Comparison of ENCODE assay signal across 8 cellular contexts in the genomic region with DNA sequence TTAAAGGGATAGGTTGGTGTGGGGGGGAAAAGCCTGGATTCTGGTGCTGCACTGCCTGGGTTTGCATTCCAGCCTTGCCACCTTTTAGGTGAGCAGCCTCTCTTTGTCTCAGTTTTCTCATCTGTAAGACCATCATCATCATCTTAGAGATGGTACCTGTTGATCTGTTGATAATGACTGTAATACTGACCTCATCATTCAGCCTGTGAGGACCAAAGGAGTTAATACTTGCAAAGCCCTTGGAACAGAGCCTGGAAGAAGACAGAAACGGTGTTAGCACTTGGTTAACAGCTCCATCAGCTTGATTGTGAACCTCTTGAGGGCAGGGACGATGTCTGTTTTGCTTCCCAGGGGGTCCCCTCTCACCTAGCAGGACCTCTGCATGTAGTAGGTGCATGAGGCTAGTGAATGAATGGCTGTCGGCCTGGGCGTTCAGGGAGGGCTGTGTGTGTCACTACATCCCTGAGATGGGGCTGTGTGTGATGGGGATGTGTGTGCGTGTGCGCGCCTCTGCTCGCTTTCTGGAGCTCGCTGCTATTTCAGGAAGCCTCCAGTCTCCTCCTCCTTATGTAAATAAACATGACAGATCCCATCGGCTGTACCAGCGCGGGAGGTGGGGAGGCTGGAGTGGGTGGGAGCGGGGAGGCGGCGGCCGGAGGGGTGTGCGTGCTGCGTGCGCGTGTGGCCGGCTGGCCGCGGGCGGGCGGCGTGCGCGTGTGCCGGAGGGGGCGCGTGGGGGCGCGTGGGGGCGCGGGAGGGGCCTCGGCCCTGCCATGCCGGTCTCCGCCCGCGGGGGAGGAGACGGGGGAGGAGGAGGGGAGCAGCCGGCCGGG.
A peak's percentile ranks its signal among the peaks of the same experiment; 100 is the strongest.
DNase-seq lines count a peak whose midpoint lies in the region; ATAC-seq, FAIRE-seq and TF ChIP-seq lines count a peak whose summit lies in the region.

No MANE protein-coding gene starts in this region.

- no peak overlapping the region for H3K4me3 ChIP-seq in CD8-positive, alpha-beta T cell (ENCODE audit: low read depth, low read length)
- peak overlapping the region; percentile 9; the same call in 1 of the 2 replicates for H3K4me3 ChIP-seq in IMR-90 (ENCODE audit: insufficient read depth, low read depth, low read length)
- H3K4me3 ChIP-seq in colonic mucosa: peak overlapping the region; percentile 41
- H3K4me3 ChIP-seq in HepG2 (replicated peaks in 1 of 3; ENCODE audit: insufficient read depth in 1 of 3, low read depth in 2 of 3, low read length in 3 of 3): peak overlapping the region; percentile 16 to 48 (median 16); a peak in 2 of 6 replicates

- H4K5ac ChIP-seq in IMR-90 (ENCODE audit: low read depth, low read length): no peak overlapping the region

- H3K36me3 Mint-ChIP-seq in CD8-positive, alpha-beta T cell: no peaks in the 10 kb centered on the region

- dilution Hi-C loops in IMR-90 (cut with HindIII; ENCODE audit: low sequenced_read_pairs, unreplicated experiment): no loop called here

- CTCF ChIA-PET in CD8-positive, alpha-beta T cell (lab: Charles Lee): interaction anchor here (1.1 kb wide), 1 partner anchor 10 kb away, joined by 3 read pairs; no protein-coding TSS in a partner anchor
- CTCF ChIA-PET in IMR-90 (lab: Yijun Ruan, JAX) (interaction anchor here (0.6 kb wide), 1 partner anchor 12 kb away, joined by 3 read pairs; no protein-coding TSS in a partner anchor), HepG2 (lab: Yijun Ruan, JAX; ENCODE audit: low intra/inter-chr PET ratio, low total read pairs) (no interaction called here)

- no peaks in the 10 kb centered on the region for H3K9me3 ChIP-seq in CD8-positive, alpha-beta T cell (ENCODE audit: low read length)
- H3K9me3 ChIP-seq in IMR-90 (ENCODE audit: control insufficient read depth, insufficient read depth, low read length): no peaks in the 10 kb centered on the region
- H3K9me3 ChIP-seq in colonic mucosa: no peaks in the 10 kb centered on the region
- no peaks in the 10 kb centered on the region for H3K9me3 ChIP-seq in HepG2 (ENCODE audit: low read length)

- H3K4me2 ChIP-seq in IMR-90 (ENCODE audit: low read depth, low read length) (peak overlapping the region; percentile 56; the same call in 1 of the 2 replicates), HepG2 (ENCODE audit: low read depth, low read length) (no peak overlapping the region; the same call in 1 of the 2 replicates)

- H3K36me3 ChIP-seq in CD8-positive, alpha-beta T cell (ENCODE audit: insufficient read depth, low read length): no peaks in the 10 kb centered on the region
- H3K36me3 ChIP-seq in IMR-90 (ENCODE audit: control insufficient read depth, insufficient read depth, low read length) (no peaks in the 10 kb centered on the region), colonic mucosa (no peaks in the 10 kb centered on the region), HepG2 (replicated peaks in 1 of 2; ENCODE audit: control insufficient read depth in 1 of 2, insufficient read depth in 2 of 2, low read length in 2 of 2) (no peaks in the 10 kb centered on the region)

- H3K27me3 ChIP-seq in CD8-positive, alpha-beta T cell (ENCODE audit: insufficient read depth, low read length): no peaks in the 10 kb centered on the region
- H3K27me3 ChIP-seq in IMR-90 (ENCODE audit: control insufficient read depth, insufficient read depth, low read length): peaks cover 62% of the 10 kb centered on the region
- H3K27me3 ChIP-seq in colonic mucosa: no peaks in the 10 kb centered on the region
- peaks cover 14 to 81% of the 10 kb centered on the region in 2 experiments for H3K27me3 ChIP-seq in HepG2 (ENCODE audit: control insufficient read depth in 1 of 2, insufficient read depth in 2 of 2, low read length in 2 of 2)

- no peak overlapping the region for H3K27ac ChIP-seq in CD8-positive, alpha-beta T cell (ENCODE audit: low read depth, low read length)
- H3K27ac ChIP-seq in IMR-90 (ENCODE audit: insufficient read depth, low read length): no peak overlapping the region
- no peak overlapping the region for H3K27ac ChIP-seq in colonic mucosa
- H3K27ac ChIP-seq in HepG2 (ENCODE audit: extremely low read length, insufficient read depth, low read length): no peak overlapping the region

- H3K9me1 ChIP-seq in IMR-90 (ENCODE audit: insufficient read depth, low read length): peaks cover 14% of the 10 kb centered on the region

- DNase-seq in CD8-positive, alpha-beta T cell: no peak
- DNase-seq in IMR-90 (peak; percentile 80), colonic mucosa (peak; percentile 73), HepG2 (ENCODE audit: low spot score) (peak; percentile 39), LoVo (ENCODE audit: low spot score) (no peak)
- DNase-seq in stimulated activated naive CD8-positive, alpha-beta T cell treated with anti-CD3 and anti-CD28 coated beads, Interleukin-15, amount 100 ng/mL, for 72 hours: no peak

- ATAC-seq in CD8-positive, alpha-beta T cell: peak; percentile 44
- ATAC-seq in IMR-90 (ENCODE audit: low read depth) (peak; percentile 93), SK-N-SH treated with all-trans-retinoic acid at 6 μM for 48 hours (peak; percentile 67), HepG2 (peak; percentile 73), HG02571 (IDR thresholded peaks at IDR 0.05; ENCODE audit: unreplicated experiment) (no peak)
- ATAC-seq in stimulated activated naive CD8-positive, alpha-beta T cell treated with anti-CD3 and anti-CD28 coated beads, Interleukin-15, amount 100 ng/mL, for 72 hours: peak; percentile 38

- in situ Hi-C loops in IMR-90 (cut with MboI; ENCODE audit: low sequenced_read_pairs) (no loop called here), HepG2 (cut with HindIII; ENCODE audit: extremely low pct_ligation_motif_present, low pct_unique_long_range_greater_than_20kb) (no loop called here)

- H2AK5ac ChIP-seq in IMR-90 (ENCODE audit: low read depth, low read length): peak overlapping the region; percentile 57

- POLR2A ChIA-PET in CD8-positive, alpha-beta T cell (lab: Charles Lee): no interaction called here
- POLR2A ChIA-PET in IMR-90 (lab: Charles Lee; ENCODE audit: unreplicated experiment): no interaction called here
- POLR2A ChIA-PET in HepG2 (lab: Yijun Ruan, JAX): no interaction called here

- H2AFZ ChIP-seq in IMR-90 (replicated peaks; ENCODE audit: low read length, poor library complexity): peak overlapping the region; percentile 84
- no peak overlapping the region for H2AFZ ChIP-seq in HepG2 (ENCODE audit: low read length)

- no peak overlapping the region for H2BK15ac ChIP-seq in IMR-90 (ENCODE audit: low read depth, low read length)

- no peak overlapping the region for H4K91ac ChIP-seq in IMR-90 (ENCODE audit: insufficient read depth, low read depth, low read length)

- peak overlapping the region; percentile 9 for H2BK20ac ChIP-seq in IMR-90 (ENCODE audit: low read depth, low read length)

- H2BK120ac ChIP-seq in IMR-90 (ENCODE audit: low read depth, low read length): peak overlapping the region; percentile 32; the same call in 1 of the 2 replicates

- WGBS in IMR-90 (ENCODE audit: extremely low coverage in 2 of 2, insufficient read length in 1 of 2), 2 experiments: 0% methylated on average over 1 of the region's 43 CpGs; no CpG with 5 or more reads in 1 of the 2 experiments
- 10% methylated on average over 6 of the region's 43 CpGs for WGBS in HepG2 (ENCODE audit: low lambda C conversion rate)

- TF ChIP-seq RAD21 in IMR-90 (IDR thresholded peaks at IDR 0.05; ENCODE audit: low read length) (no peak), HepG2 (CRISPR knock-in tag; IDR thresholded peaks at IDR 0.05) (no peak)

- H3K23ac ChIP-seq in IMR-90 (ENCODE audit: low read depth, low read length): peak overlapping the region; percentile 50; the same call in 1 of the 2 replicates

- H3K4me1 Mint-ChIP-seq in CD8-positive, alpha-beta T cell (ENCODE audit: low read depth): peaks cover 12% of the 10 kb centered on the region
- H3K4me1 Mint-ChIP-seq in stimulated activated naive CD8-positive, alpha-beta T cell treated with anti-CD3 and anti-CD28 coated beads, Interleukin-15, amount 100 ng/mL, for 72 hours: peaks cover 35% of the 10 kb centered on the region

- H3K79me1 ChIP-seq in IMR-90 (ENCODE audit: low read depth in 1 of 2, low read length in 2 of 2): no peaks in the 10 kb centered on the region

- intact Hi-C loops in CD8-positive, alpha-beta T cell (cut with DNase I, micrococcal nuclease): no loop called here
- intact Hi-C loops in IMR-90 (cut with micrococcal nuclease) (no loop called here), colonic mucosa (cut with DNase I) (no loop called here), HepG2 (cut with micrococcal nuclease; ENCODE audit: unreplicated experiment) (no loop called here)

- peak overlapping the region; percentile 83 for H2AK9ac ChIP-seq in IMR-90 (replicated peaks; ENCODE audit: low read depth, low read length, poor library complexity)

- peaks cover 14% of the 10 kb centered on the region for H3K4me1 ChIP-seq in CD8-positive, alpha-beta T cell (ENCODE audit: insufficient read depth, low read length)
- peaks cover 7% of the 10 kb centered on the region for H3K4me1 ChIP-seq in IMR-90 (ENCODE audit: control insufficient read depth, insufficient read depth, low read length)
- peaks cover under 1% of the 10 kb centered on the region for H3K4me1 ChIP-seq in colonic mucosa
- peaks cover 13% of the 10 kb centered on the region for H3K4me1 ChIP-seq in HepG2 (ENCODE audit: insufficient read depth, low read length)

- peak overlapping the region; percentile 79 for H3K4me3 Mint-ChIP-seq in CD8-positive, alpha-beta T cell
- peak overlapping the region; percentile 56 to 84 for H3K4me3 Mint-ChIP-seq in stimulated activated naive CD8-positive, alpha-beta T cell treated with anti-CD3 and anti-CD28 coated beads, Interleukin-15, amount 100 ng/mL, for 72 hours

- H3K27ac Mint-ChIP-seq in CD8-positive, alpha-beta T cell: no peak overlapping the region
- H3K27ac Mint-ChIP-seq in stimulated activated naive CD8-positive, alpha-beta T cell treated with anti-CD3 and anti-CD28 coated beads, Interleukin-15, amount 100 ng/mL, for 72 hours: no peak overlapping the region

- H3K27me3 Mint-ChIP-seq in CD8-positive, alpha-beta T cell (ENCODE audit: low read depth): peaks cover 26% of the 10 kb centered on the region
- peaks cover 64% of the 10 kb centered on the region for H3K27me3 Mint-ChIP-seq in stimulated activated naive CD8-positive, alpha-beta T cell treated with anti-CD3 and anti-CD28 coated beads, Interleukin-15, amount 100 ng/mL, for 72 hours

- TF ChIP-seq POLR2A in IMR-90 (IDR thresholded peaks at IDR 0.05; ENCODE audit: low read depth, low read length) (no peak), HepG2 (IDR thresholded peaks at IDR 0.05; ENCODE audit: insufficient read depth in 1 of 2, low read depth in 2 of 2, low read length in 2 of 2) (no peak)

- no peak overlapping the region for H3K9ac ChIP-seq in IMR-90 (ENCODE audit: low read depth, low read length)
- H3K9ac ChIP-seq in colonic mucosa (ENCODE audit: low read depth in 2 of 2, low read length in 2 of 2): no peak overlapping the region
- no peak overlapping the region for H3K9ac ChIP-seq in HepG2 (ENCODE audit: insufficient read depth, low read depth, low read length)

- FAIRE-seq in HepG2 (lab: Jason Lieb, UNC): no peak

- H3K9me3 Mint-ChIP-seq in CD8-positive, alpha-beta T cell: no peaks in the 10 kb centered on the region
- no peaks in the 10 kb centered on the region for H3K9me3 Mint-ChIP-seq in stimulated activated naive CD8-positive, alpha-beta T cell treated with anti-CD3 and anti-CD28 coated beads, Interleukin-15, amount 100 ng/mL, for 72 hours

- no peak overlapping the region for H2BK5ac ChIP-seq in IMR-90 (ENCODE audit: low read depth, low read length, poor library complexity, severe bottlenecking)

- BruUV-seq in IMR-90 (replicated peaks; lab: Mats Ljungman, UMichigan) (no TSS peak), HepG2 (replicated peaks; lab: Mats Ljungman, UMichigan) (no TSS peak)

- no peak overlapping the region for H3K4ac ChIP-seq in IMR-90 (ENCODE audit: low read depth, low read length)

- no peak overlapping the region for H3K18ac ChIP-seq in IMR-90 (ENCODE audit: low read depth, low read length)

- H4K8ac ChIP-seq in IMR-90 (ENCODE audit: low read depth in 2 of 2, low read length in 2 of 2): no peak overlapping the region

- H3K56ac ChIP-seq in IMR-90 (ENCODE audit: extremely low read depth, insufficient read depth, low read length): no peak overlapping the region

- 0 out of 2 replicates have a peak overlapping the region, but pooled peaks have one; percentile 25 for H3K14ac ChIP-seq in IMR-90 (replicated peaks; ENCODE audit: low read depth, low read length)

- no peak for TF ChIP-seq EP300 in HepG2 (IDR thresholded peaks at IDR 0.05; ENCODE audit: low read depth in 2 of 2, low read length in 2 of 2)
- TF ChIP-seq EP300 in HepG2 (CRISPR knock-in tag; IDR thresholded peaks at IDR 0.05; ENCODE audit: borderline replicate concordance): no peak

- no peak for TF ChIP-seq CTCF in CD8-positive, alpha-beta T cell (IDR thresholded peaks at IDR 0.05)
- TF ChIP-seq CTCF in IMR-90 (conservative IDR thresholded peaks at IDR 0.05; ENCODE audit: low read depth, low read length): no peak
- TF ChIP-seq CTCF in colonic mucosa (IDR thresholded peaks at IDR 0.05): no peak
- TF ChIP-seq CTCF in HepG2 (CRISPR knock-in tag; IDR thresholded peaks at IDR 0.05): no peak

- H4K20me1 ChIP-seq in IMR-90 (ENCODE audit: insufficient read depth, low read length) (peaks cover 5% of the 10 kb centered on the region), HepG2 (ENCODE audit: insufficient read depth, low read length) (no peaks in the 10 kb centered on the region)

- no peaks in the 10 kb centered on the region for H3K79me2 ChIP-seq in HepG2 (ENCODE audit: insufficient read depth, low read length)

Comparison
In these comparisons a context has a peak if more than half of its experiments do, and no peak if none do; other contexts are left out.
1. DNase-seq: peak in IMR-90 (single experiment), colonic mucosa (single experiment) and HepG2 (single experiment); none in CD8-positive, alpha-beta T cell (0 of 7), stimulated activated naive CD8-positive, alpha-beta T cell treated with anti-CD3 and anti-CD28 coated beads, Interleukin-15, amount 100 ng/mL, for 72 hours (0 of 2) and LoVo (single experiment).